Comparison of ENCODE assay signal across 1 cellular context in the genomic region with DNA sequence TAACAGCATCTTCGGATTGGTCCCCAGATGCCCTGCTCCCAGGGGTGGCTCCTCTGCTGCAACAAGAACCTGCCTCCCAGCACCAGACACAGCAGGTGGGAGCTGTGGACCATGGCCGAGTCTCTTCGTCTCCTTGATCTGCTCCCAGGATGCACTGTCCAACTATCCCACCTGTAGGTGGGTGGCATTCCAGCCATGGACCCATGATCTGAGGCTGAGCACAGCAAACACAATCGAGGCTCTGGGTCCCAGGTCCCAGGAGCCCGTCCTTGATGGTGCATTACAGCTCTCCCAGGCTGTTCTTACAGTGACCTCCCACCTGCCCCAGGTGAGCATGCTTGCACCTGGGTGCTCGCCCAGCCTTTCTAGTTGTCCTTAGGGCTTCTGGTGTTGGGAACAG.
TF ChIP-seq lines count a peak whose summit lies in the region.

No MANE protein-coding gene starts in this region.

TF ChIP-seq in SK-N-SH treated with all-trans-retinoic acid at 6 μM for 48 hours, 23 proteins besides CTCF, POLR2A, EP300 and RAD21 (continued from another document):
- TF ChIP-seq, protein P1, sequence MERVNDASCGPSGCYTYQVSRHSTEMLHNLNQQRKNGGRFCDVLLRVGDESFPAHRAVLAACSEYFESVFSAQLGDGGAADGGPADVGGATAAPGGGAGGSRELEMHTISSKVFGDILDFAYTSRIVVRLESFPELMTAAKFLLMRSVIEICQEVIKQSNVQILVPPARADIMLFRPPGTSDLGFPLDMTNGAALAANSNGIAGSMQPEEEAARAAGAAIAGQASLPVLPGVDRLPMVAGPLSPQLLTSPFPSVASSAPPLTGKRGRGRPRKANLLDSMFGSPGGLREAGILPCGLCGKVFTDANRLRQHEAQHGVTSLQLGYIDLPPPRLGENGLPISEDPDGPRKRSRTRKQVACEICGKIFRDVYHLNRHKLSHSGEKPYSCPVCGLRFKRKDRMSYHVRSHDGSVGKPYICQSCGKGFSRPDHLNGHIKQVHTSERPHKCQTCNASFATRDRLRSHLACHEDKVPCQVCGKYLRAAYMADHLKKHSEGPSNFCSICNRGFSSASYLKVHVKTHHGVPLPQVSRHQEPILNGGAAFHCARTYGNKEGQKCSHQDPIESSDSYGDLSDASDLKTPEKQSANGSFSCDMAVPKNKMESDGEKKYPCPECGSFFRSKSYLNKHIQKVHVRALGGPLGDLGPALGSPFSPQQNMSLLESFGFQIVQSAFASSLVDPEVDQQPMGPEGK (CRISPR knock-in tag; IDR thresholded peaks at IDR 0.05; ENCODE audit: borderline replicate concordance), result no peak
- TF ChIP-seq ZNF70 (CRISPR knock-in tag; IDR thresholded peaks at IDR 0.05), result no peak
- no peak for TF ChIP-seq TCF4 (CRISPR knock-in tag; IDR thresholded peaks at IDR 0.05; ENCODE audit: borderline replicate concordance)
- TF ChIP-seq GLIS3 (CRISPR knock-in tag; IDR thresholded peaks at IDR 0.05), result no peak
- no peak for TF ChIP-seq ZC3H10 (CRISPR knock-in tag; IDR thresholded peaks at IDR 0.05)
- no peak for TF ChIP-seq BACH2 (CRISPR knock-in tag; IDR thresholded peaks at IDR 0.05; ENCODE audit: borderline replicate concordance)
